29 cellular contexts compared by ENCODE assay signal in genomic region chr1:111063595-111063994, GRCh38.
"Had no signal": no experiment of that assay in that cellular context is flagged by ENCODE, and none has a peak within 500 bp of the region (broad histone marks: within the 10 kb centered on the region; RNA-seq: fewer than 3 reads in every experiment).

No MANE protein-coding gene starts in this region.

- H3K27ac Mint-ChIP-seq: stimulated activated effector memory CD8-positive, alpha-beta T cell treated with anti-CD3 and anti-CD28 coated beads, Interleukin-12 subunit alpha, Interleukin-12 subunit beta, amount 100 ng/mL, for 72 hours; stimulated activated memory B cell treated with anti-CD40 and anti-IgM and Interleukin-4, amounts not matched to agents 10 μg/mL and 1 μg/mL and 100 μg/mL, for 72 hours; stimulated activated naive B cell treated with anti-CD40 and anti-IgM and Interleukin-4, amounts not matched to agents 10 μg/mL and 1 μg/mL and 100 μg/mL, for 72 hours; stimulated activated naive CD8-positive, alpha-beta T cell treated with anti-CD3 and anti-CD28 coated beads, Interleukin-15, amount 100 ng/mL, for 72 hours; stimulated activated naive CD8-positive, alpha-beta T cell treated with anti-CD3 and anti-CD28 coated beads, Interleukin-15, Interleukin-2, amounts not matched to agents 100 ng/mL and 50 ng/mL, for 24 hours; type B pancreatic cell had no signal

- H3K36me3 Mint-ChIP-seq: stimulated activated effector memory CD8-positive, alpha-beta T cell treated with anti-CD3 and anti-CD28 coated beads, Interleukin-12 subunit alpha, Interleukin-12 subunit beta, amount 100 ng/mL, for 72 hours; type B pancreatic cell had no signal

- H3K27me3 Mint-ChIP-seq: stimulated activated memory B cell treated with anti-CD40 and anti-IgM and Interleukin-4, amounts not matched to agents 10 μg/mL and 1 μg/mL and 100 μg/mL, for 72 hours; stimulated activated naive B cell treated with anti-CD40 and anti-IgM and Interleukin-4, amounts not matched to agents 10 μg/mL and 1 μg/mL and 100 μg/mL, for 72 hours; type B pancreatic cell had no signal

- DNase-seq: stimulated activated CD4-positive, alpha-beta T cell treated with anti-CD3 and anti-CD28 coated beads, Interleukin-2, amount 100 ng/mL, for 48 hours; stimulated activated CD4-positive, alpha-beta T cell treated with anti-CD3 and anti-CD28 coated beads, Interleukin-4, amount 100 ng/mL, for 1 hour; stimulated activated CD4-positive, alpha-beta T cell treated with anti-CD3 and anti-CD28 coated beads, Interleukin-4, amount 100 ng/mL, for 24 hours; stimulated activated CD4-positive, alpha-beta T cell treated with anti-CD3 and anti-CD28 coated beads, Interleukin-4, amount 100 ng/mL, for 4 hours; stimulated activated CD8-positive, alpha-beta memory T cell treated with anti-CD3 and anti-CD28 coated beads, Interleukin-4, amount 100 ng/mL, for 48 hours; stimulated activated naive B cell treated with anti-CD40 and anti-IgM and Interleukin-4, amounts not matched to agents 10 μg/mL and 1 μg/mL and 100 μg/mL, for 72 hours; stimulated activated naive CD4-positive, alpha-beta T cell; stimulated activated naive CD4-positive, alpha-beta T cell treated with Interleukin-2 at 50 U/mL for 16 hours; stimulated activated naive CD8-positive, alpha-beta T cell treated with anti-CD3 and anti-CD28 coated beads, Interleukin-15, amount 100 ng/mL, for 72 hours; stimulated activated naive CD8-positive, alpha-beta T cell treated with anti-CD3 and anti-CD28 coated beads, Interleukin-15, Interleukin-2, amounts not matched to agents 100 U/mL and 50 U/mL, for 24 hours; stomach; substantia nigra; testis; thyroid gland; tibial artery; transverse colon; trophoblast cell; upper lobe of left lung; upper lobe of right lung; uterus had no signal

- H3K9me3 ChIP-seq: testis, thyroid gland, transverse colon, upper lobe of right lung, vagina had no signal

- ATAC-seq: stimulated activated effector memory CD8-positive, alpha-beta T cell treated with anti-CD3 and anti-CD28 coated beads, Interleukin-12 subunit alpha, Interleukin-12 subunit beta, amount 100 ng/mL, for 72 hours; stimulated activated memory B cell treated with anti-CD40 and anti-IgM and Interleukin-4, amounts not matched to agents 10 μg/mL and 1 μg/mL and 100 μg/mL, for 72 hours; stimulated activated naive B cell treated with anti-CD40 and anti-IgM and Interleukin-4, amounts not matched to agents 10 μg/mL and 1 μg/mL and 100 μg/mL, for 72 hours; stimulated activated naive CD8-positive, alpha-beta T cell treated with anti-CD3 and anti-CD28 coated beads, Interleukin-15, amount 100 ng/mL, for 72 hours; stimulated activated naive CD8-positive, alpha-beta T cell treated with anti-CD3 and anti-CD28 coated beads, Interleukin-15, Interleukin-2, amounts not matched to agents 100 U/mL and 50 U/mL, for 24 hours; upper lobe of right lung had no signal

- H3K27ac ChIP-seq: stomach, suprapubic skin, testis, thoracic aorta, thyroid gland, tibial artery, tibial nerve, transverse colon, upper lobe of left lung, upper lobe of right lung, uterus, vagina had no signal

- H3K9me3 Mint-ChIP-seq: type B pancreatic cell had no signal

- H3K27me3 ChIP-seq: stomach, testis, thyroid gland, tibial artery, tibial nerve, transverse colon, upper lobe of left lung, upper lobe of right lung, uterus, vagina had no signal

- H3K4me3 ChIP-seq: stomach, suprapubic skin, testis, thoracic aorta, thyroid gland, tibial artery, tibial nerve, transverse colon, upper lobe of left lung, upper lobe of right lung, uterus, vagina had no signal

- H3K36me3 ChIP-seq: stomach, suprapubic skin, thoracic aorta, thyroid gland, tibial artery, tibial nerve, transverse colon, upper lobe of left lung, upper lobe of right lung, uterus, vagina had no signal

- H3K4me1 Mint-ChIP-seq: stimulated activated effector memory CD8-positive, alpha-beta T cell treated with anti-CD3 and anti-CD28 coated beads, Interleukin-12 subunit alpha, Interleukin-12 subunit beta, amount 100 ng/mL, for 72 hours; stimulated activated memory B cell treated with anti-CD40 and anti-IgM and Interleukin-4, amounts not matched to agents 10 μg/mL and 1 μg/mL and 100 μg/mL, for 72 hours; stimulated activated naive CD8-positive, alpha-beta T cell treated with anti-CD3 and anti-CD28 coated beads, Interleukin-15, amount 100 ng/mL, for 72 hours had no signal

- H3K4me3 Mint-ChIP-seq: stimulated activated effector memory CD8-positive, alpha-beta T cell treated with anti-CD3 and anti-CD28 coated beads, Interleukin-12 subunit alpha, Interleukin-12 subunit beta, amount 100 ng/mL, for 72 hours; stimulated activated memory B cell treated with anti-CD40 and anti-IgM and Interleukin-4, amounts not matched to agents 10 μg/mL and 1 μg/mL and 100 μg/mL, for 72 hours; stimulated activated naive B cell treated with anti-CD40 and anti-IgM and Interleukin-4, amounts not matched to agents 10 μg/mL and 1 μg/mL and 100 μg/mL, for 72 hours; stimulated activated naive CD8-positive, alpha-beta T cell treated with anti-CD3 and anti-CD28 coated beads, Interleukin-15, amount 100 ng/mL, for 72 hours; stimulated activated naive CD8-positive, alpha-beta T cell treated with anti-CD3 and anti-CD28 coated beads, Interleukin-15, Interleukin-2, amounts not matched to agents 100 ng/mL and 50 ng/mL, for 24 hours; type B pancreatic cell had no signal

- FAIRE-seq: urothelium cell line had no signal

- H3K4me1 ChIP-seq: stomach, suprapubic skin, testis, thyroid gland, tibial artery, tibial nerve, transverse colon, upper lobe of left lung, upper lobe of right lung, uterus, vagina had no signal
